In genomic region chr19:55654833-55655647, GRCh38 we compare ENCODE assay signal across 8 cellular contexts. TPM values are rescaled to one million over a fixed set of nuclear protein-coding genes. Genes with fewer than 3 reads are reported as not detected.
DNase-seq lines count a peak whose midpoint lies in the region; FAIRE-seq and TF ChIP-seq lines count a peak whose summit lies in the region.

TSS of gene U2AF2 (plus strand) at chr19:55655035. CDS start at chr19:55655105, 70 bp downstream.

- peak within 1 kb of the TSS; percentile 67 for H3K56ac ChIP-seq in H9 (ENCODE audit: insufficient read length, low read depth, low read length)

- no peak for TF ChIP-seq CTCF in H9 (conservative IDR thresholded peaks at IDR 0.05)
- TF ChIP-seq CTCF in suprapubic skin (IDR thresholded peaks at IDR 0.05), result no peak

- no CpG with 5 or more reads among the region's 99 CpGs for WGBS in H9 (ENCODE audit: extremely low coverage, insufficient read length, low lambda C conversion rate)
- 1% methylated on average over 55 of the region's 99 CpGs for WGBS in suprapubic skin

- H3K4ac ChIP-seq in H9 (ENCODE audit: low read depth, low read length), result peak within 1 kb of the TSS; percentile 14; the same call in 1 of the 2 replicates

- peak; percentile 24 to 64 for TF ChIP-seq POLR2A in suprapubic skin (IDR thresholded peaks at IDR 0.05)

- peak within 1 kb of the TSS; percentile 86 for H4K5ac ChIP-seq in H9 (ENCODE audit: insufficient read length, low read depth, low read length)

- H2BK5ac ChIP-seq in H9 (ENCODE audit: insufficient read length, low read length), result peak within 1 kb of the TSS; percentile 82

- H3K36me3 ChIP-seq in MG63, result peaks cover 43% of the 10 kb centered on the region
- peaks cover 11% of the 10 kb centered on the region for H3K36me3 ChIP-seq in suprapubic skin

- DNase-seq in H9 (peak; percentile 95), MG63 (peak; percentile 93), SK-N-DZ (ENCODE audit: low spot score) (peak; percentile 71), germinal center (ENCODE audit: low spot score) (peak; percentile 95), occipital lobe (lab: John Stamatoyannopoulos, UW) (peak; percentile 91), suprapubic skin (ENCODE audit: low spot score in 2 of 2) (peak; percentile 97 to 98)
- DNase-seq in activated naive CD4-positive, alpha-beta T cell treated with anti-CD3 and anti-CD28 coated beads for 36 hours, result peak; percentile 98

- no peak within 1 kb of the TSS for H3K23ac ChIP-seq in H9 (ENCODE audit: insufficient read length, low read depth, low read length)

- H4K20me1 ChIP-seq in H9 (ENCODE audit: control insufficient read depth, insufficient read depth, insufficient read length), result peaks cover 5% of the 10 kb centered on the region

- H3K9me3 ChIP-seq in H9 (ENCODE audit: control insufficient read depth, low read depth, low read length), result no peaks in the 10 kb centered on the region
- H3K9me3 ChIP-seq in MG63, result no peaks in the 10 kb centered on the region
- H3K9me3 ChIP-seq in suprapubic skin, result no peaks in the 10 kb centered on the region

- peak within 1 kb of the TSS; percentile 93 to 94 for H3K4me3 Mint-ChIP-seq in H9
- peak within 1 kb of the TSS; percentile 88 for H3K4me3 Mint-ChIP-seq in activated naive CD4-positive, alpha-beta T cell treated with anti-CD3 and anti-CD28 coated beads for 36 hours

- peak within 1 kb of the TSS; percentile 79 for H2BK120ac ChIP-seq in H9 (ENCODE audit: low read depth, low read length, poor library complexity, severe bottlenecking)

- CTCF ChIA-PET in activated naive CD4-positive, alpha-beta T cell treated with anti-CD3 and anti-CD28 coated beads for 36 hours (lab: Charles Lee), result interaction anchor here (0.6 to 1.3 kb wide), 9 partner anchors 8 to 129 kb away, joined by 3 to 7 read pairs (median 4); no protein-coding TSS in a partner anchor

- H3T11ph ChIP-seq in H9 (ENCODE audit: low read length), result peak within 1 kb of the TSS; percentile 81

- H3K4me1 ChIP-seq in H9 (ENCODE audit: insufficient read depth, low read length) (peaks cover 7% of the 10 kb centered on the region; the same call in 1 of the 2 replicates), suprapubic skin (peaks cover 54% of the 10 kb centered on the region)

- peaks cover 27 to 35% of the 10 kb centered on the region in 2 experiments for H3K4me1 Mint-ChIP-seq in H9
- peaks cover 40% of the 10 kb centered on the region for H3K4me1 Mint-ChIP-seq in activated naive CD4-positive, alpha-beta T cell treated with anti-CD3 and anti-CD28 coated beads for 36 hours (ENCODE audit: low read depth)

- peak within 1 kb of the TSS; percentile 99 for H3K9ac ChIP-seq in H9 (ENCODE audit: extremely low read depth, insufficient read length, low read length)

- H3K27ac ChIP-seq in H9 (ENCODE audit: insufficient read length, low read depth, low read length) (peak within 1 kb of the TSS; percentile 84), suprapubic skin (peak within 1 kb of the TSS; percentile 99)

- no peaks in the 10 kb centered on the region for H3K79me1 ChIP-seq in H9 (ENCODE audit: insufficient read depth, low read depth, low read length, poor library complexity, severe bottlenecking)

- no peaks in the 10 kb centered on the region for H3K27me3 ChIP-seq in H9 (ENCODE audit: insufficient read depth, low read length)
- H3K27me3 ChIP-seq in MG63, result no peaks in the 10 kb centered on the region
- no peaks in the 10 kb centered on the region for H3K27me3 ChIP-seq in suprapubic skin

- H2AFZ ChIP-seq in H9 (ENCODE audit: low read length), result peak within 1 kb of the TSS; percentile 94

- H2AK5ac ChIP-seq in H9 (ENCODE audit: insufficient read length, low read length), result no peak within 1 kb of the TSS

- H3K9me3 Mint-ChIP-seq in H9, result peaks cover 0 to 3% of the 10 kb centered on the region in 2 experiments; a peak in 3 of 5 replicates
- no peaks in the 10 kb centered on the region for H3K9me3 Mint-ChIP-seq in activated naive CD4-positive, alpha-beta T cell treated with anti-CD3 and anti-CD28 coated beads for 36 hours

- H4K91ac ChIP-seq in H9 (ENCODE audit: insufficient read length, low read depth, low read length), result peak within 1 kb of the TSS; percentile 76

- H3K18ac ChIP-seq in H9 (ENCODE audit: insufficient read length, low read depth, low read length), result peak within 1 kb of the TSS; percentile 98

- no peak within 1 kb of the TSS for H4K8ac ChIP-seq in H9 (replicated peaks; ENCODE audit: insufficient read length, low read depth, low read length)

- no peak for TF ChIP-seq EP300 in suprapubic skin (IDR thresholded peaks at IDR 0.05)

- peak within 1 kb of the TSS; percentile 99 for H3K14ac ChIP-seq in H9 (ENCODE audit: insufficient read depth, low read length)

- H3K36me3 Mint-ChIP-seq in H9 (ENCODE audit: insufficient read depth in 1 of 3, low read depth in 3 of 3), result peaks cover 14 to 58% (median 38%) of the 10 kb centered on the region in 3 experiments
- H3K36me3 Mint-ChIP-seq in activated naive CD4-positive, alpha-beta T cell treated with anti-CD3 and anti-CD28 coated beads for 36 hours (ENCODE audit: low read depth), result peaks cover 27% of the 10 kb centered on the region

- H3K79me2 ChIP-seq in H9 (ENCODE audit: insufficient read depth, low read length), result peaks cover 43% of the 10 kb centered on the region

- H3K4me2 ChIP-seq in H9 (ENCODE audit: insufficient read depth, insufficient read length, low read length), result peak within 1 kb of the TSS; percentile 98

- H2BK12ac ChIP-seq in H9 (ENCODE audit: insufficient read length, low read depth, low read length), result no peak within 1 kb of the TSS

- H3K4me3 ChIP-seq in MG63 (peak within 1 kb of the TSS; percentile 72), suprapubic skin (peak within 1 kb of the TSS; percentile 87)

- H2BK20ac ChIP-seq in H9 (ENCODE audit: low read depth, low read length, poor library complexity, severe bottlenecking), result no peak within 1 kb of the TSS

- H2BK15ac ChIP-seq in H9 (ENCODE audit: low read depth, low read length), result no peak within 1 kb of the TSS; the same call in 1 of the 2 replicates

- H3K27me3 Mint-ChIP-seq in H9 (ENCODE audit: low read depth), result no peaks in the 10 kb centered on the region; the same call in 1 of the 2 replicates
- H3K27me3 Mint-ChIP-seq in activated naive CD4-positive, alpha-beta T cell treated with anti-CD3 and anti-CD28 coated beads for 36 hours (ENCODE audit: low read depth), result no peaks in the 10 kb centered on the region

- FAIRE-seq in G401.6 (lab: Jason Lieb, UNC), result peak; percentile 80

- intact Hi-C loops in activated naive CD4-positive, alpha-beta T cell treated with anti-CD3 and anti-CD28 coated beads for 36 hours (cut with micrococcal nuclease), result loop anchor here (1.0 to 10.0 kb wide), 10 partner anchors 20 to 1464 kb away; partner anchors contain the start of genes EPN1, FIZ1, KMT5C and LENG9

- peak within 1 kb of the TSS; percentile 99 to 100 (median 100) for H3K27ac Mint-ChIP-seq in H9
- peak within 1 kb of the TSS; percentile 98 for H3K27ac Mint-ChIP-seq in activated naive CD4-positive, alpha-beta T cell treated with anti-CD3 and anti-CD28 coated beads for 36 hours

- H3K23me2 ChIP-seq in H9 (ENCODE audit: insufficient read length, low read depth, low read length, poor library complexity, severe bottlenecking), result peaks cover 22% of the 10 kb centered on the region

RNA-seq across cellular contexts. Expression of gene U2AF2, which starts in this region (rescaled TPM):
- total RNA-seq in H9 (2021) (321 and 342 TPM in 2 replicates), occipital lobe (65.8 TPM), suprapubic skin (100 to 1,000 TPM in 1 of 4 donors, 10 to 100 TPM in 3; 82.8 to 128 (median 88.5) TPM)
- 128 and 226 TPM in 2 replicates for total RNA-seq in MG63 (2014; rRNA removed; shearing (Covaris generic); ENCODE audit: low replicate concordance)
- polyA plus RNA-seq in SK-N-DZ (2014; cell fraction: cytosol; rRNA removed), result 120 and 160 TPM in 2 replicates
- 129 and 133 TPM in 2 replicates for polyA plus RNA-seq in SK-N-DZ (2014; cell fraction: nucleus; rRNA removed)
- 100 to 1,000 TPM; 285 to 293 TPM for total RNA-seq in activated naive CD4-positive, alpha-beta T cell treated with anti-CD3 and anti-CD28 coated beads for 36 hours

Comparison
In these comparisons a context has a peak if more than half of its experiments do, and no peak if none do; other contexts are left out.
1. Peak in every context shown above with its lines: DNase-seq, H3K4me3 ChIP-seq and H3K27ac ChIP-seq.